Comparison of ENCODE assay signal across 8 cellular contexts in the genomic region with DNA sequence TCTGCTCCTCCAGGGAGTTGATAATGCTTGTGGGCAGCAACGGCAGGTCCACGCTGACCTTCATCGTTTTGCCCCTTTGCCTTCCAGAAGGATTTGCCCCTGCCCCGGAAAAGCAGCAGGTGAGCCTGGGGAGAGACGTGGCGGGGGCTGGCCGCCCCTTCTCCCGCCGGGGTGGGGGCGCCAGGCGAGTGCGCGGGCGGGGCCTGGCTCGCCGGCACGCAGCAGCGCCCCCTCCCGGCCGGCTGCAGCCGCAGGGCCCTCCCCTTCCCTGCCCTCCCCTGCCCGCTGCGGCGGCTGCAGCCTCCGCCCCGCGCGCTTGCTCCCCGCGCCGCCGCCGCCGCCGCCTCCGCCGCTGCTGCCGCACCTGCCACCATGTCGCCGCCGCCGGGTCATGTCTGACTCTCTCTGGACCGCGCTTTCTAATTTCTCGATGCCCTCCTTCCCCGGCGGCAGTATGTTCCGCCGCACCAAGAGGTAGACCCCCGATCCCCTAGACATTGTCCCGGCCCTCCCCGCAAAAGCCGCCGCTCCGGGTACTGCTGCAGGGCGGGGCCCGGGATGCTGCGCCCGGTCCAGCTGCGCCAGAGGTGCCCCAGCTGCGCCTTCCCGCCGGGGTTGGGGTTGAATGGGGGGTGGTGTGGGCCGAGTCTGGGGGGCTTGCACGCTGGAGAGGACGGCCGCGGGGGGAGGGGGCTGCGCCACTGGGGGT. TPM values are rescaled to one million over a fixed set of nuclear protein-coding genes. Genes with fewer than 3 reads are reported as not detected.
DNase-seq lines count a peak whose midpoint lies in the region; ATAC-seq and TF ChIP-seq lines count a peak whose summit lies in the region.

Gene MAST1 (plus strand): TSS at position 334 of the 709 bp plus-strand sequence. CDS start 58 bp downstream, at position 392.

- peak within 1 kb of the TSS; percentile 64 for H3K4me3 Mint-ChIP-seq in mesothelial cell of epicardium

- H3K27me3 ChIP-seq in WERI-Rb-1 (ENCODE audit: insufficient read depth, low read depth, severe bottlenecking) (no peaks in the 10 kb centered on the region), ectodermal cell (ENCODE audit: control insufficient read depth, insufficient read depth, low read length, poor library complexity, severe bottlenecking) (peaks cover 60% of the 10 kb centered on the region), upper lobe of right lung (peaks cover 96% of the 10 kb centered on the region)

- DNase-seq in NCI-H1436 (lab: John Stamatoyannopoulos, UW) (peak; percentile 50), NCI-H1436 treated with DMSO at 0.1 percent for 48 hours (lab: John Stamatoyannopoulos, UW) (no peak), NCI-H1417 (lab: John Stamatoyannopoulos, UW) (peak; percentile 44 to 83 (median 81)), WERI-Rb-1 (peak; percentile 65), mesothelial cell of epicardium (ENCODE audit: low spot score in 2 of 2, unreplicated experiment in 2 of 2) (peak in 1 of 2 experiments; percentile 67), upper lobe of right lung (peak; percentile 71)

- intact Hi-C loops in upper lobe of right lung (cut with DNase I): no loop called here

- H3K4me3 ChIP-seq in WERI-Rb-1 (ENCODE audit: low read depth, low read length) (peak within 1 kb of the TSS; percentile 88), ectodermal cell (ENCODE audit: insufficient read depth, low read depth, low read length) (peak within 1 kb of the TSS; percentile 66), upper lobe of right lung (peak within 1 kb of the TSS; percentile 30)

- H3K27ac ChIP-seq in WERI-Rb-1 (peak within 1 kb of the TSS; percentile 69), ectodermal cell (ENCODE audit: insufficient read depth, low read depth, low read length, poor library complexity, severe bottlenecking) (no peak within 1 kb of the TSS), upper lobe of right lung (no peak within 1 kb of the TSS)

- H3K9me3 Mint-ChIP-seq in mesothelial cell of epicardium: no peaks in the 10 kb centered on the region

- no peaks in the 10 kb centered on the region for H3K9me3 ChIP-seq in WERI-Rb-1 (ENCODE audit: severe bottlenecking)
- H3K9me3 ChIP-seq in ectodermal cell (ENCODE audit: control insufficient read depth, low read length): no peaks in the 10 kb centered on the region
- no peaks in the 10 kb centered on the region for H3K9me3 ChIP-seq in upper lobe of right lung

- peaks cover 86% of the 10 kb centered on the region for H3K27me3 Mint-ChIP-seq in mesothelial cell of epicardium (ENCODE audit: low read depth)

- ATAC-seq in upper lobe of right lung: peak; percentile 73
- no peak for ATAC-seq in GM21786 (IDR thresholded peaks at IDR 0.05; ENCODE audit: unreplicated experiment)

- 0 to 1% methylated on average over 69 of the region's 69 CpGs for WGBS in ectodermal cell, 2 experiments

- H3K4me1 ChIP-seq in ectodermal cell (ENCODE audit: control insufficient read depth, insufficient read depth, low read length) (peaks cover 10% of the 10 kb centered on the region), upper lobe of right lung (peaks cover 15% of the 10 kb centered on the region)

- TF ChIP-seq CTCF in WERI-Rb-1 (IDR thresholded peaks at IDR 0.05; ENCODE audit: low read depth, low read length): peak; percentile 75
- peak; percentile 29 for TF ChIP-seq CTCF in mesothelial cell of epicardium (IDR thresholded peaks at IDR 0.05; ENCODE audit: unreplicated experiment)
- peak; percentile 28 for TF ChIP-seq CTCF in upper lobe of right lung (IDR thresholded peaks at IDR 0.05)

- H3K36me3 ChIP-seq in WERI-Rb-1: peaks cover 23% of the 10 kb centered on the region
- no peaks in the 10 kb centered on the region for H3K36me3 ChIP-seq in ectodermal cell (ENCODE audit: control insufficient read depth, insufficient read depth, low read length)
- H3K36me3 ChIP-seq in upper lobe of right lung: no peaks in the 10 kb centered on the region

- H3K4me1 Mint-ChIP-seq in mesothelial cell of epicardium: peaks cover 15% of the 10 kb centered on the region

- H3K27ac Mint-ChIP-seq in mesothelial cell of epicardium: no peak within 1 kb of the TSS

- no peaks in the 10 kb centered on the region for H3K36me3 Mint-ChIP-seq in mesothelial cell of epicardium

RNA-seq across cellular contexts. Expression of gene MAST1, which starts in this region (rescaled TPM):
- 20.7 TPM for polyA plus RNA-seq in ectodermal cell (2013, experiment 1 of 4)
- 17.8 TPM for polyA plus RNA-seq in ectodermal cell (2013, experiment 2 of 4)
- polyA plus RNA-seq in ectodermal cell (2013, experiment 3 of 4): 16.3 TPM
- 14.1 TPM for polyA plus RNA-seq in ectodermal cell (2013, experiment 4 of 4)
- 4.0 to 5.8 TPM (median 4.4 TPM) in 3 replicates for total RNA-seq in mesothelial cell of epicardium
- not detected for total RNA-seq in upper lobe of right lung

Comparison
In these comparisons a context has a peak if more than half of its experiments do, and no peak if none do; other contexts are left out.
1. Peak in DNase-seq, ATAC-seq and H3K4me3 ChIP-seq in upper lobe of right lung; RNA of the gene not detected or under 1 TPM.
2. H3K4me3 ChIP-seq: peak in every context shown above with its lines; median percentile 88 in WERI-Rb-1; 66 in ectodermal cell; 30 in upper lobe of right lung.